ENCODE assay signal across 11 cellular contexts in genomic region chr3:65402597-65402996, GRCh38.
DNase-seq lines count a peak whose midpoint lies in the region; ATAC-seq and TF ChIP-seq lines count a peak whose summit lies in the region.
"Had no signal": no experiment of that assay in that cellular context is flagged by ENCODE, and none has a peak within 500 bp of the region (broad histone marks: within the 10 kb centered on the region; RNA-seq: fewer than 3 reads in every experiment).

No MANE protein-coding gene starts in this region.

- no peak overlapping the region for H3K4me2 ChIP-seq in H9 (ENCODE audit: insufficient read depth, insufficient read length, low read length)

- H4K5ac ChIP-seq in H9 (ENCODE audit: insufficient read length, low read depth, low read length) = no peak overlapping the region

- H3K4me3 ChIP-seq in SJSA1 = no peak overlapping the region
- no peak overlapping the region for H3K4me3 ChIP-seq in fibroblast of pulmonary artery (replicated peaks; ENCODE audit: low read depth, low read length)
- H3K4me3 ChIP-seq in skeletal muscle cell (ENCODE audit: low read depth, low read length) = no peak overlapping the region
- H3K4me3 ChIP-seq: lower lobe of right lung had no signal

- peak overlapping the region; percentile 19 to 57; a peak in 3 of 5 replicates for H3K4me3 Mint-ChIP-seq in H9

- H3K9me3 ChIP-seq in H9 (ENCODE audit: control insufficient read depth, low read depth, low read length) (no peaks in the 10 kb centered on the region), SJSA1 (replicated peaks) (no peaks in the 10 kb centered on the region)
- H3K9me3 ChIP-seq: lower lobe of right lung had no signal

- peaks cover 0 to 5% (median 0%) of the 10 kb centered on the region in 3 experiments; a peak in 2 of 7 replicates for H3K36me3 Mint-ChIP-seq in H9 (ENCODE audit: insufficient read depth in 1 of 3, low read depth in 3 of 3)

- H2AK5ac ChIP-seq in H9 (ENCODE audit: insufficient read length, low read length) = no peak overlapping the region

- no peak overlapping the region for H3T11ph ChIP-seq in H9 (ENCODE audit: low read length)

- no peak overlapping the region for H3K9ac ChIP-seq in H9 (ENCODE audit: extremely low read depth, insufficient read length, low read length)

- H3K23me2 ChIP-seq in H9 (ENCODE audit: insufficient read length, low read depth, low read length, poor library complexity, severe bottlenecking) = no peaks in the 10 kb centered on the region

- no peak overlapping the region for H2BK5ac ChIP-seq in H9 (ENCODE audit: insufficient read length, low read length)

- peaks cover 54 to 69% of the 10 kb centered on the region in 2 experiments for H3K4me1 Mint-ChIP-seq in H9

- no peak overlapping the region for H3K56ac ChIP-seq in H9 (ENCODE audit: insufficient read length, low read depth, low read length)

- no peak overlapping the region for H2BK20ac ChIP-seq in H9 (ENCODE audit: low read depth, low read length, poor library complexity, severe bottlenecking)

- no peak overlapping the region for H2BK12ac ChIP-seq in H9 (ENCODE audit: insufficient read length, low read depth, low read length)

- H4K8ac ChIP-seq in H9 (replicated peaks; ENCODE audit: insufficient read length, low read depth, low read length) = no peak overlapping the region

- H3K27ac Mint-ChIP-seq in H9 = peak overlapping the region in 2 of 3 experiments; percentile 53 to 96; a peak in 2 of 7 replicates

- WGBS in H9 (ENCODE audit: extremely low coverage, insufficient read length, low lambda C conversion rate) = no CpG with 5 or more reads among the region's 7 CpGs

- H3K36me3 ChIP-seq in SJSA1 = no peaks in the 10 kb centered on the region
- H3K36me3 ChIP-seq: lower lobe of right lung had no signal

- TF ChIP-seq CTCF in H9 (conservative IDR thresholded peaks at IDR 0.05) (no peak), fibroblast of pulmonary artery (IDR thresholded peaks at IDR 0.05; ENCODE audit: low read length, missing control alignments) (no peak)

- no peak overlapping the region for H3K18ac ChIP-seq in H9 (ENCODE audit: insufficient read length, low read depth, low read length)

- H3K79me2 ChIP-seq in H9 (ENCODE audit: insufficient read depth, low read length) = no peaks in the 10 kb centered on the region

- no peaks in the 10 kb centered on the region for H3K9me3 Mint-ChIP-seq in H9

- H3K4me1 ChIP-seq in H9 (ENCODE audit: insufficient read depth, low read length) (peaks cover 22% of the 10 kb centered on the region; the same call in 1 of the 2 replicates), SJSA1 (replicated peaks) (no peaks in the 10 kb centered on the region)
- H3K4me1 ChIP-seq: lower lobe of right lung had no signal

- no peak overlapping the region for H3K14ac ChIP-seq in H9 (ENCODE audit: insufficient read depth, low read length)

- H2BK15ac ChIP-seq in H9 (ENCODE audit: low read depth, low read length) = no peak overlapping the region

- H3K27me3 ChIP-seq in H9 (ENCODE audit: insufficient read depth, low read length) = no peaks in the 10 kb centered on the region
- no peaks in the 10 kb centered on the region for H3K27me3 ChIP-seq in SJSA1 (replicated peaks)

- no peak for ATAC-seq in HG02798 (IDR thresholded peaks at IDR 0.05; ENCODE audit: poor library complexity, unreplicated experiment)
- no peak for ATAC-seq in GM18870 (IDR thresholded peaks at IDR 0.05; ENCODE audit: unreplicated experiment)

- no peak overlapping the region for H2AFZ ChIP-seq in H9 (ENCODE audit: low read length)

- no peaks in the 10 kb centered on the region for H3K79me1 ChIP-seq in H9 (ENCODE audit: insufficient read depth, low read depth, low read length, poor library complexity, severe bottlenecking)

- H2BK120ac ChIP-seq in H9 (ENCODE audit: low read depth, low read length, poor library complexity, severe bottlenecking) = no peak overlapping the region

- H4K20me1 ChIP-seq in H9 (ENCODE audit: control insufficient read depth, insufficient read depth, insufficient read length) = no peaks in the 10 kb centered on the region

- no peaks in the 10 kb centered on the region for H3K27me3 Mint-ChIP-seq in H9 (ENCODE audit: low read depth)

- no peak overlapping the region for H4K91ac ChIP-seq in H9 (ENCODE audit: insufficient read length, low read depth, low read length)

- no peak overlapping the region for H3K4ac ChIP-seq in H9 (ENCODE audit: low read depth, low read length)

- DNase-seq in H9 (no peak), SJSA1 (ENCODE audit: low read depth in 1 of 2, low spot score in 2 of 2) (peak; percentile 12 to 57), fibroblast of pulmonary artery (ENCODE audit: low read depth) (peak; percentile 60), skeletal muscle cell (ENCODE audit: low read depth) (peak; percentile 82)
- no peak for DNase-seq in stimulated activated naive CD4-positive, alpha-beta T cell (lab: John Stamatoyannopoulos, UW)
- DNase-seq: lower lobe of right lung; NCI-H1417; stimulated activated CD4-positive, alpha-beta T cell treated with anti-CD3 and anti-CD28 coated beads, Interleukin-4, amount 100 ng/mL, for 24 hours; T-helper 9 cell had no signal

- H3K27ac ChIP-seq in H9 (ENCODE audit: insufficient read length, low read depth, low read length) = no peak overlapping the region
- H3K27ac ChIP-seq in SJSA1 = no peak overlapping the region
- H3K27ac ChIP-seq: lower lobe of right lung had no signal

- no peak overlapping the region for H3K23ac ChIP-seq in H9 (ENCODE audit: insufficient read length, low read depth, low read length)

Comparison
In these comparisons a context has a peak if more than half of its experiments do, and no peak if none do; other contexts are left out.
1. DNase-seq: peak in SJSA1 (2 of 2), fibroblast of pulmonary artery (single experiment) and skeletal muscle cell (single experiment); none in H9 (single experiment) and stimulated activated naive CD4-positive, alpha-beta T cell (0 of 6).